21 cellular contexts compared by ENCODE assay signal in genomic region chr22:46801826-46802607, GRCh38. TPM values are rescaled to one million over a fixed set of nuclear protein-coding genes. Genes with fewer than 3 reads are reported as not detected.
DNase-seq lines count a peak whose midpoint lies in the region; ATAC-seq and TF ChIP-seq lines count a peak whose summit lies in the region.
"Had no signal": no experiment of that assay in that cellular context is flagged by ENCODE, and none has a peak within 500 bp of the region (broad histone marks: within the 10 kb centered on the region; RNA-seq: fewer than 3 reads in every experiment).

No MANE protein-coding gene starts in this region.

- H3K27me3 ChIP-seq in lung (ENCODE audit: control insufficient read depth, insufficient read depth) (no peaks in the 10 kb centered on the region), thyroid gland (no peaks in the 10 kb centered on the region)
- H3K27me3 ChIP-seq: neutrophil, transverse colon had no signal

- intact Hi-C loops in activated naive CD4-positive, alpha-beta T cell treated with anti-CD3 and anti-CD28 coated beads for 36 hours (cut with micrococcal nuclease), result loop anchor here (2.0 kb wide), 3 partner anchors 43 to 239 kb away; partner anchors contain the start of gene CERK
- intact Hi-C loops in thyroid gland (cut with DNase I) (loop anchor here (5.0 to 10.0 kb wide), 2 partner anchors 45 to 227 kb away; no protein-coding TSS in a partner anchor), cardiac septum (cut with DNase I) (loop anchor here (2.0 kb wide), 1 partner anchor 43 kb away; no protein-coding TSS in a partner anchor)

- H3K27ac Mint-ChIP-seq in activated naive CD4-positive, alpha-beta T cell treated with anti-CD3 and anti-CD28 coated beads, Interleukin-2, amount 50 U/mL, for 72 hours, result peak overlapping the region; percentile 4 to 57
- H3K27ac Mint-ChIP-seq in activated naive CD4-positive, alpha-beta T cell treated with anti-CD3 and anti-CD28 coated beads for 36 hours, result no peak overlapping the region
- H3K27ac Mint-ChIP-seq: activated T-helper 2 cell treated with anti-CD3 and anti-CD28 coated beads, Interferon-gamma antibody, Interleukin-2, Interleukin-4, amounts not matched to agents 10 μg/mL and 5 μg/mL and 100 μg/mL, durations not matched to agents 14 hours and 24 hours and 36 hours had no signal

- ATAC-seq in activated naive CD4-positive, alpha-beta T cell treated with anti-CD3 and anti-CD28 coated beads, Interleukin-2, amount 50 U/mL, for 72 hours, result no peak
- ATAC-seq in lung (ENCODE audit: insufficient read depth, low FRiP score) (no peak), HG02759 (IDR thresholded peaks at IDR 0.05; ENCODE audit: unreplicated experiment) (no peak)

- peaks cover 26% of the 10 kb centered on the region for H3K4me1 Mint-ChIP-seq in activated naive CD4-positive, alpha-beta T cell treated with anti-CD3 and anti-CD28 coated beads for 36 hours (ENCODE audit: low read depth)

- CTCF ChIA-PET in activated naive CD4-positive, alpha-beta T cell treated with anti-CD3 and anti-CD28 coated beads for 36 hours (lab: Charles Lee), result interaction anchor here (0.5 to 10.9 kb wide), 16 partner anchors 8 to 254 kb away, joined by 3 to 214 read pairs (median 5); partner anchors contain the start of gene TBC1D22A
- CTCF ChIA-PET in RWPE1 (lab: Yijun Ruan, JAX), result interaction anchor here (0.6 to 1.6 kb wide), 4 partner anchors 18 to 379 kb away, joined by 3 to 5 read pairs (median 4); partner anchors contain the start of gene TBC1D22A

- no peaks in the 10 kb centered on the region for H3K27me3 Mint-ChIP-seq in activated naive CD4-positive, alpha-beta T cell treated with anti-CD3 and anti-CD28 coated beads for 36 hours (ENCODE audit: low read depth)

- H3K9me3 ChIP-seq in lung (ENCODE audit: control insufficient read depth in 2 of 2, insufficient read depth in 1 of 2, low read length in 1 of 2) (no peaks in the 10 kb centered on the region), thyroid gland (no peaks in the 10 kb centered on the region)
- H3K9me3 ChIP-seq: HAP-1, neutrophil, transverse colon had no signal

- TF ChIP-seq POLR2A in thyroid gland (IDR thresholded peaks at IDR 0.05), result no peak

- H3K4me3 Mint-ChIP-seq in activated naive CD4-positive, alpha-beta T cell treated with anti-CD3 and anti-CD28 coated beads for 36 hours, result no peak overlapping the region

- POLR2A ChIA-PET in RWPE1 (lab: Yijun Ruan, JAX; ENCODE audit: low non-redundant PET), result no interaction called here

- H3K36me3 Mint-ChIP-seq in activated naive CD4-positive, alpha-beta T cell treated with anti-CD3 and anti-CD28 coated beads, Interleukin-2, amount 50 U/mL, for 72 hours, result peaks cover 10 to 55% of the 10 kb centered on the region in 2 donors
- H3K36me3 Mint-ChIP-seq in activated naive CD4-positive, alpha-beta T cell treated with anti-CD3 and anti-CD28 coated beads for 36 hours (ENCODE audit: low read depth), result peaks cover 31% of the 10 kb centered on the region

- no peak overlapping the region for H3K4me3 ChIP-seq in lung
- no peak overlapping the region for H3K4me3 ChIP-seq in thyroid gland (replicated peaks in 1 of 3)
- H3K4me3 ChIP-seq: HAP-1, transverse colon had no signal

- no peak for TF ChIP-seq CTCF in RWPE1 (conservative IDR thresholded peaks at IDR 0.05; ENCODE audit: low read depth)
- no peak for TF ChIP-seq CTCF in lung (IDR thresholded peaks at IDR 0.05; ENCODE audit: control extremely low read depth, extremely low read depth)
- TF ChIP-seq CTCF in thyroid gland (IDR thresholded peaks at IDR 0.05), result no peak

- peaks cover 0 to 20% of the 10 kb centered on the region in 2 donors for H3K36me3 ChIP-seq in lung (ENCODE audit: control insufficient read depth in 2 of 2, insufficient read depth in 2 of 2, low read length in 2 of 2)
- peaks cover 0 to 10% of the 10 kb centered on the region in 2 donors for H3K36me3 ChIP-seq in thyroid gland

- DNase-seq in activated naive CD4-positive, alpha-beta T cell treated with anti-CD3 and anti-CD28 coated beads, Interleukin-2, amount 50 U/mL, for 72 hours (ENCODE audit: low spot score in 2 of 2), result no peak
- no peak for DNase-seq in activated naive CD4-positive, alpha-beta T cell treated with anti-CD3 and anti-CD28 coated beads for 36 hours
- no peak for DNase-seq in RWPE1 (ENCODE audit: low spot score)
- DNase-seq in lung (ENCODE audit: low spot score), result peak; percentile 48
- DNase-seq in thyroid gland, result no peak
- DNase-seq in dermis blood vessel endothelial cell, result no peak
- DNase-seq in cardiac septum (ENCODE audit: low spot score), result no peak
- DNase-seq: activated CD4-positive, CD25-positive, alpha-beta regulatory T cell; anterior cingulate cortex; KG1; mesendoderm; NCI-H1048; NCI-H2107; NCI-H526 treated with DMSO at 0.1 percent for 48 hours; retina; stimulated activated naive CD8-positive, alpha-beta T cell treated with anti-CD3 and anti-CD28 coated beads, Interleukin-15, Interleukin-2, amounts not matched to agents 100 U/mL and 50 U/mL, for 24 hours; transverse colon had no signal

- H3K9me3 Mint-ChIP-seq in activated naive CD4-positive, alpha-beta T cell treated with anti-CD3 and anti-CD28 coated beads, Interleukin-2, amount 50 U/mL, for 72 hours, result no peaks in the 10 kb centered on the region
- H3K9me3 Mint-ChIP-seq in activated naive CD4-positive, alpha-beta T cell treated with anti-CD3 and anti-CD28 coated beads for 36 hours, result no peaks in the 10 kb centered on the region
- H3K9me3 Mint-ChIP-seq: activated T-helper 2 cell treated with anti-CD3 and anti-CD28 coated beads, Interferon-gamma antibody, Interleukin-2, Interleukin-4, amounts not matched to agents 10 μg/mL and 5 μg/mL and 100 μg/mL, durations not matched to agents 14 hours and 24 hours and 36 hours had no signal

- 82 to 93% methylated on average over 20 of the region's 20 CpGs for WGBS in lung, 2 donors
- WGBS in thyroid gland, 2 donors, result 93% methylated on average over 15 to 20 of the region's 20 CpGs

- H3K4me1 ChIP-seq in lung (ENCODE audit: control insufficient read depth in 2 of 2, insufficient read depth in 2 of 2, low read length in 2 of 2) (peaks cover 0 to 4% of the 10 kb centered on the region in 2 donors), thyroid gland (peaks cover 27 to 33% of the 10 kb centered on the region in 2 donors)

- H3K27ac ChIP-seq in RWPE1 (0 out of 2 replicates have a peak overlapping the region, but pooled peaks have one; percentile 8), lung (ENCODE audit: low read depth in 1 of 2, low read length in 1 of 2) (peak overlapping the region in 1 of 2 donors; percentile 71), thyroid gland (peak overlapping the region in 2 of 3 donors; percentile 62 to 66)
- H3K27ac ChIP-seq: neutrophil, transverse colon had no signal

RNA-seq across cellular contexts. Expression of gene TBC1D22A, which starts 39.6 kb away (rescaled TPM):
- 10 to 100 TPM; 17.8 to 50.8 TPM for total RNA-seq in activated naive CD4-positive, alpha-beta T cell treated with anti-CD3 and anti-CD28 coated beads, Interleukin-2, amount 50 U/mL, for 72 hours
- 10 to 100 TPM; 20.1 to 21.4 TPM for total RNA-seq in activated naive CD4-positive, alpha-beta T cell treated with anti-CD3 and anti-CD28 coated beads for 36 hours
- total RNA-seq in lung, result 10 to 100 TPM; 20.3 to 38.4 TPM
- 10 to 100 TPM; 20.2 to 21.6 TPM for polyA plus RNA-seq in lung
- total RNA-seq in thyroid gland, result 10 to 100 TPM; 26.7 to 34.6 (median 33.2) TPM
- total RNA-seq in dermis blood vessel endothelial cell, result 19.4 and 23.8 TPM in 2 replicates
- total RNA-seq in cardiac septum, result 20.1 TPM
